ENCODE assay signal across 20 cellular contexts in the genomic region with DNA sequence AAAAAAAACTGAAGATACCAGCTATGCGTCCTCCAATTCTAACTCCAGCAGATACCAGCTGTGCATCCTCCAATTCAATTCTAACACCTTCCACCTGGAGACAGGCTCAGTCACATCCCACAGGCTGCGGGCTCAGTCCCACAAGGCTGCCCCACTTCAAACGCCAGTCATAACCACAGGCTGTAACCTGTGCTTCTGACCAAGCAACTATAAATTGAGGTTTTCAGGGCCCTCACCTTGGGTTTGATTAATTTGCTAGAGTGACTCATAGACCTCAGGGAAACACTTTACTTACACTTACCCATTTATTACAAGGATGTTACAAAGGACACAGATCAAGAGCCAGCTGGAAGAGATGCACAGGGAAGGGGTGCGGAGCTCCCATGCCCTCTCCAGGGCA.
"Had no signal": no experiment of that assay in that cellular context is flagged by ENCODE, and none has a peak within 500 bp of the region (broad histone marks: within the 10 kb centered on the region; RNA-seq: fewer than 3 reads in every experiment).

No MANE protein-coding gene starts in this region.

- H3K27ac Mint-ChIP-seq: activated B cell treated with CpG ODN at 0.5 μM for 24 hours; activated naive CD8-positive, alpha-beta T cell treated with anti-CD3 and anti-CD28 coated beads for 36 hours; activated T-cell treated with anti-CD3 and anti-CD28 coated beads, Interleukin-2, amount 50 U/mL, for 72 hours; naive thymus-derived CD8-positive, alpha-beta T cell; T-helper 2 cell treated with Interferon-gamma antibody and Interleukin-4, amounts not matched to agents 5 μg/mL and 100 μg/mL, for 36 hours had no signal

- H3K9me3 ChIP-seq: gastrocnemius medialis, heart right ventricle, left lung, neutrophil, testis, upper lobe of right lung had no signal

- H3K36me3 Mint-ChIP-seq: activated naive CD8-positive, alpha-beta T cell treated with anti-CD3 and anti-CD28 coated beads for 36 hours; naive thymus-derived CD8-positive, alpha-beta T cell had no signal

- H3K4me3 Mint-ChIP-seq: activated B cell treated with CpG ODN at 0.5 μM for 24 hours; activated naive CD8-positive, alpha-beta T cell treated with anti-CD3 and anti-CD28 coated beads for 36 hours; activated T-cell treated with anti-CD3 and anti-CD28 coated beads, Interleukin-2, amount 50 U/mL, for 72 hours; naive thymus-derived CD8-positive, alpha-beta T cell; stimulated activated naive CD8-positive, alpha-beta T cell treated with anti-CD3 and anti-CD28 coated beads, Interleukin-15, Interleukin-2, amounts not matched to agents 100 ng/mL and 50 ng/mL, for 24 hours; T-helper 2 cell treated with Interferon-gamma antibody and Interleukin-4, amounts not matched to agents 5 μg/mL and 100 μg/mL, for 36 hours had no signal

- H3K4me3 ChIP-seq: gastrocnemius medialis, heart right ventricle, left lung, testis, upper lobe of right lung had no signal

- DNase-seq: activated B cell treated with CpG ODN at 0.5 μM for 24 hours; activated CD4-positive, alpha-beta T cell treated with anti-CD3 and anti-CD28 coated beads for 48 hours; activated CD8-positive, alpha-beta memory T cell treated with anti-CD3 and anti-CD28 coated beads, Interleukin-2, amount 50 U/mL, for 48 hours; activated gamma-delta T cell treated with Interleukin-2 at 50 U/mL for 16 hours; activated naive CD8-positive, alpha-beta T cell treated with anti-CD3 and anti-CD28 coated beads for 36 hours; activated T-cell treated with anti-CD3 and anti-CD28 coated beads, Interleukin-2, amount 50 U/mL, for 72 hours; amygdala; brain microvascular endothelial cell; effector CD8-positive, alpha-beta T cell; gastrocnemius medialis; heart right ventricle; left lung; naive thymus-derived CD8-positive, alpha-beta T cell; retina; stimulated activated CD4-positive, alpha-beta T cell treated with anti-CD3 and anti-CD28 coated beads, Interleukin-2, amount 100 ng/mL, for 48 hours; testis; upper lobe of right lung had no signal

- H3K36me3 ChIP-seq: brain microvascular endothelial cell, gastrocnemius medialis, heart right ventricle, left lung, neutrophil, upper lobe of right lung had no signal

- H3K9me3 Mint-ChIP-seq: activated B cell treated with CpG ODN at 0.5 μM for 24 hours; activated naive CD8-positive, alpha-beta T cell treated with anti-CD3 and anti-CD28 coated beads for 36 hours; activated T-cell treated with anti-CD3 and anti-CD28 coated beads, Interleukin-2, amount 50 U/mL, for 72 hours; naive thymus-derived CD8-positive, alpha-beta T cell; stimulated activated naive CD8-positive, alpha-beta T cell treated with anti-CD3 and anti-CD28 coated beads, Interleukin-15, Interleukin-2, amounts not matched to agents 100 ng/mL and 50 ng/mL, for 24 hours; T-helper 2 cell treated with Interferon-gamma antibody and Interleukin-4, amounts not matched to agents 5 μg/mL and 100 μg/mL, for 36 hours had no signal

- ATAC-seq: activated T-cell treated with anti-CD3 and anti-CD28 coated beads, Interleukin-2, amount 50 U/mL, for 72 hours; gastrocnemius medialis; heart right ventricle; left lung; naive thymus-derived CD8-positive, alpha-beta T cell; upper lobe of right lung had no signal

- H3K27me3 ChIP-seq: brain microvascular endothelial cell, gastrocnemius medialis, testis, upper lobe of right lung had no signal

- H3K27ac ChIP-seq: brain microvascular endothelial cell, gastrocnemius medialis, heart right ventricle, left lung, neutrophil, testis, upper lobe of right lung had no signal
